ENCODE assay signal across 19 cellular contexts in the genomic region with DNA sequence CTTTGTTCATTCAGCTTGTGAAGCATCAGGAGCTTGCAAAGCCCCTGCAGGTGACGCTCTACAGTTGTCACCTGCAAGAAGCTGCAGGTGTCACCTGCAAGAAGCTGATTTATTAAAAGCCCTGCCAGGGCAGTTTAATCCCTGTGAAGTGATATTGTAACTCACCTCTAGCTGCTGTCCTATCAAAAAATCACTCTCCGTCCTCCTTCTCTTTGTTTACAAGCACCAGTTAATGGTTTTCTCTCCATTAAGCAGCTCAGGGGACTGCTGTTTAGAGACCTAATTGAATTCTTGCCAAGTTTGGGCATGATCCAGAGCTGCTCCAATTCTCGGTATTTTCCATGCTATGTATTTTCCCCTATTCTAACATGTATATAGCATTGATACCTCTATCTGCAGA.
"Had no signal": no experiment of that assay in that cellular context is flagged by ENCODE, and none has a peak within 500 bp of the region (broad histone marks: within the 10 kb centered on the region; RNA-seq: fewer than 3 reads in every experiment).

No MANE protein-coding gene starts in this region.

- DNase-seq: activated CD4-positive, alpha-beta memory T cell treated with anti-CD3 and anti-CD28 coated beads, Interleukin-2, amount 10 ng/mL, durations not matched to agents 7 days and 5 days; activated CD4-positive, alpha-beta T cell treated with anti-CD3 and anti-CD28 coated beads for 36 hours; activated CD8-positive, alpha-beta memory T cell treated with anti-CD3 and anti-CD28 coated beads, Interleukin-2, amount 10 ng/mL, durations not matched to agents 7 days and 5 days; activated naive CD4-positive, alpha-beta T cell treated with anti-CD3 and anti-CD28 coated beads for 36 hours; brain microvascular endothelial cell; central memory CD4-positive, alpha-beta T cell; colonic mucosa; erythroblast; foreskin melanocyte; glutamatergic neuron; hippocampal formation; islet precursor cell; right lobe of liver; stimulated activated CD4-positive, alpha-beta T cell treated with anti-CD3 and anti-CD28 coated beads, Interleukin-4, amount 100 ng/mL, for 1 hour; stimulated activated naive CD8-positive, alpha-beta T cell treated with anti-CD3 and anti-CD28 coated beads, Interleukin-15, amount 100 ng/mL, for 72 hours had no signal

- H3K36me3 ChIP-seq: brain microvascular endothelial cell, colonic mucosa, right lobe of liver had no signal

- ATAC-seq: activated CD4-positive, alpha-beta T cell treated with anti-CD3 and anti-CD28 coated beads for 36 hours; activated CD8-positive, alpha-beta memory T cell treated with anti-CD3 and anti-CD28 coated beads, Interleukin-2, amount 10 ng/mL, durations not matched to agents 7 days and 5 days; right lobe of liver; stimulated activated naive CD8-positive, alpha-beta T cell treated with anti-CD3 and anti-CD28 coated beads, Interleukin-15, amount 100 ng/mL, for 72 hours; WTC11 had no signal

- H3K9me3 ChIP-seq: colonic mucosa, right lobe of liver had no signal

- H3K27ac ChIP-seq: brain microvascular endothelial cell, colonic mucosa, parathyroid adenoma, right lobe of liver had no signal

- H3K4me3 ChIP-seq: colonic mucosa, lung, right lobe of liver, smooth muscle cell had no signal

- H3K27me3 ChIP-seq: brain microvascular endothelial cell, colonic mucosa, right lobe of liver had no signal

- H3K4me1 ChIP-seq: colonic mucosa, parathyroid adenoma, right lobe of liver had no signal
